ENCODE assay signal across 20 cellular contexts in genomic region chr22:48579035-48579914, GRCh38.
DNase-seq lines count a peak whose midpoint lies in the region; ATAC-seq and TF ChIP-seq lines count a peak whose summit lies in the region.
"Had no signal": no experiment of that assay in that cellular context is flagged by ENCODE, and none has a peak within 500 bp of the region (broad histone marks: within the 10 kb centered on the region; RNA-seq: fewer than 3 reads in every experiment).

No MANE protein-coding gene starts in this region.

- 58% methylated on average over 30 of the region's 30 CpGs for WGBS in right cardiac atrium

- H3K27ac Mint-ChIP-seq in type B pancreatic cell = peak overlapping the region; percentile 52
- H3K27ac Mint-ChIP-seq in activated CD8-positive, alpha-beta T cell treated with anti-CD3 and anti-CD28 coated beads for 36 hours = no peak overlapping the region
- H3K27ac Mint-ChIP-seq: CD4-positive, CD25-positive, alpha-beta regulatory T cell; nephron progenitor cell had no signal

- DNase-seq in right cardiac atrium = peak; percentile 3 to 23 (median 10)
- DNase-seq in left cardiac atrium = no peak
- DNase-seq in middle frontal gyrus (ENCODE audit: extremely low spot score, low spot score) = peak; percentile 51
- no peak for DNase-seq in type B pancreatic cell (ENCODE audit: extremely low spot score, unreplicated experiment)
- no peak for DNase-seq in activated CD8-positive, alpha-beta T cell treated with anti-CD3 and anti-CD28 coated beads for 36 hours
- DNase-seq in NCI-H69 (lab: John Stamatoyannopoulos, UW) = no peak
- no peak for DNase-seq in NCI-H2029 treated with DMSO at 0.1 percent for 48 hours (lab: John Stamatoyannopoulos, UW)
- DNase-seq: activated CD4-positive, alpha-beta T cell treated with anti-CD3 and anti-CD28 coated beads, Interleukin-2, amount 50 U/mL, for 1 hour; activated naive CD4-positive, alpha-beta T cell treated with Interleukin-2 at 50 U/mL for 16 hours; activated T-cell treated with anti-CD3 and anti-CD28 coated beads for 4 hours; CD4-positive, CD25-positive, alpha-beta regulatory T cell; KG1; mesendoderm; NCI-H2081; NCI-H524 treated with DMSO at 0.1 percent for 48 hours; nephron progenitor cell; spleen; stimulated activated CD4-positive, alpha-beta T cell treated with anti-CD3 and anti-CD28 coated beads, Interleukin-4, amount 100 ng/mL, for 4 hours had no signal

- H3K9me3 ChIP-seq in right cardiac atrium (ENCODE audit: control insufficient read depth, low read length) = no peaks in the 10 kb centered on the region
- H3K9me3 ChIP-seq: psoas muscle, spleen had no signal

- TF ChIP-seq CTCF in type B pancreatic cell (conservative IDR thresholded peaks at IDR 0.05) = no peak
- no peak for TF ChIP-seq CTCF in activated CD8-positive, alpha-beta T cell treated with anti-CD3 and anti-CD28 coated beads for 36 hours (IDR thresholded peaks at IDR 0.05)

- no peaks in the 10 kb centered on the region for H3K36me3 Mint-ChIP-seq in type B pancreatic cell
- no peaks in the 10 kb centered on the region for H3K36me3 Mint-ChIP-seq in activated CD8-positive, alpha-beta T cell treated with anti-CD3 and anti-CD28 coated beads for 36 hours (ENCODE audit: low read depth)
- H3K36me3 Mint-ChIP-seq: CD4-positive, CD25-positive, alpha-beta regulatory T cell had no signal

- peaks cover 24% of the 10 kb centered on the region for H3K27me3 Mint-ChIP-seq in type B pancreatic cell
- peaks cover 19% of the 10 kb centered on the region for H3K27me3 Mint-ChIP-seq in activated CD8-positive, alpha-beta T cell treated with anti-CD3 and anti-CD28 coated beads for 36 hours

- no peaks in the 10 kb centered on the region for H3K4me1 ChIP-seq in right cardiac atrium (ENCODE audit: control insufficient read depth, insufficient read depth, low read length)
- H3K4me1 ChIP-seq: psoas muscle had no signal

- ATAC-seq in right cardiac atrium (no peak), left cardiac atrium (no peak)
- no peak for ATAC-seq in activated CD8-positive, alpha-beta T cell treated with anti-CD3 and anti-CD28 coated beads for 36 hours
- ATAC-seq: psoas muscle had no signal

- H3K4me3 ChIP-seq in right cardiac atrium (ENCODE audit: low read length) = no peak overlapping the region
- H3K4me3 ChIP-seq: psoas muscle, spleen had no signal

- H3K27ac ChIP-seq in right cardiac atrium (ENCODE audit: low read length) (no peak overlapping the region), cingulate gyrus (ENCODE audit: low read depth, low read length) (peak overlapping the region; percentile 54)
- H3K27ac ChIP-seq: psoas muscle, spleen had no signal

- intact Hi-C loops in right cardiac atrium (cut with DNase I) = loop anchor here in 3 of 4 donors (5.0 to 10.0 kb wide), 3 partner anchors 726 to 1056 kb away; no protein-coding TSS in a partner anchor
- intact Hi-C loops in left cardiac atrium (cut with DNase I) = loop anchor here in 1 of 2 donors (5.0 to 10.0 kb wide), 2 partner anchors 728 to 1056 kb away; no protein-coding TSS in a partner anchor
- intact Hi-C loops in activated CD8-positive, alpha-beta T cell treated with anti-CD3 and anti-CD28 coated beads for 36 hours (cut with micrococcal nuclease) = loop anchor here (10.0 kb wide), 1 partner anchor 726 kb away; no protein-coding TSS in a partner anchor

- peak overlapping the region; percentile 66 for H3K4me3 Mint-ChIP-seq in type B pancreatic cell
- H3K4me3 Mint-ChIP-seq in activated CD8-positive, alpha-beta T cell treated with anti-CD3 and anti-CD28 coated beads for 36 hours = no peak overlapping the region
- H3K4me3 Mint-ChIP-seq: nephron progenitor cell had no signal

- H3K27me3 ChIP-seq in right cardiac atrium (ENCODE audit: control insufficient read depth, insufficient read depth) = no peaks in the 10 kb centered on the region

- no peaks in the 10 kb centered on the region for H3K9me3 Mint-ChIP-seq in type B pancreatic cell
- no peaks in the 10 kb centered on the region for H3K9me3 Mint-ChIP-seq in activated CD8-positive, alpha-beta T cell treated with anti-CD3 and anti-CD28 coated beads for 36 hours
- H3K9me3 Mint-ChIP-seq: nephron progenitor cell had no signal

- CTCF ChIA-PET in activated CD8-positive, alpha-beta T cell treated with anti-CD3 and anti-CD28 coated beads for 36 hours (lab: Charles Lee) = no interaction called here

- H3K4me1 Mint-ChIP-seq in type B pancreatic cell (ENCODE audit: unreplicated experiment) = peaks cover 12% of the 10 kb centered on the region
- peaks cover 2% of the 10 kb centered on the region for H3K4me1 Mint-ChIP-seq in activated CD8-positive, alpha-beta T cell treated with anti-CD3 and anti-CD28 coated beads for 36 hours (ENCODE audit: low read depth)
- H3K4me1 Mint-ChIP-seq: CD4-positive, CD25-positive, alpha-beta regulatory T cell had no signal

- POLR2A ChIA-PET in activated CD8-positive, alpha-beta T cell treated with anti-CD3 and anti-CD28 coated beads for 36 hours (lab: Charles Lee) = no interaction called here

Comparison
In these comparisons a context has a peak if more than half of its experiments do, and no peak if none do; other contexts are left out.
1. DNase-seq: peak in right cardiac atrium (3 of 3) and middle frontal gyrus (single experiment); none in left cardiac atrium (single experiment), type B pancreatic cell (single experiment), activated CD8-positive, alpha-beta T cell treated with anti-CD3 and anti-CD28 coated beads for 36 hours (single experiment), NCI-H69 (single experiment) and NCI-H2029 treated with DMSO at 0.1 percent for 48 hours (single experiment).